Comparison of ENCODE assay signal across 18 cellular contexts in the genomic region with DNA sequence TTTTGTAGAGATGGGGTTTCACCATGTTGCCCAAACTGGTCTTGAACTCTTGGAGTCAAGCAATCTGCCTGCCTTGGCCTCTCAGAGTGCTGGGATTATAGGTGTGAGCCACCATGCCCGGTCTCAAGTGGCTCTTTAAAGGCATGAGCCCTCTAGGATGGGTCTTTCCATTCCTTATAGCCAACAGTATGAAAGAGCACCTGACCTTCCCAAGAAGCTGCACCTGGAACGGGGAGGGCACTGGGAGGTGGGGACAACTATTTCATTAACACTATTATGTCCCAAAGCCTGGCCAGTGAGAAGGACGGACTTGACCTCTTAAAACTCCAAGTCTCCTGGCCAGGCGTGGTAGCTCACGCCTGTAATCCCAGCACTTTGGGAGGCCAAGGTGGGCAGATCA.
A peak's percentile ranks its signal among the peaks of the same experiment; 100 is the strongest.
DNase-seq lines count a peak whose midpoint lies in the region; ATAC-seq and TF ChIP-seq lines count a peak whose summit lies in the region.
"Had no signal": no experiment of that assay in that cellular context is flagged by ENCODE, and none has a peak within 500 bp of the region (broad histone marks: within the 10 kb centered on the region; RNA-seq: fewer than 3 reads in every experiment).

No MANE protein-coding gene starts in this region.

- H3K9me3 ChIP-seq in SJSA1 (replicated peaks) (no peaks in the 10 kb centered on the region), fibroblast of lung (ENCODE audit: control insufficient read depth, insufficient read depth, low read depth, low read length) (no peaks in the 10 kb centered on the region), gastrocnemius medialis (no peaks in the 10 kb centered on the region)

- peak overlapping the region; percentile 97; the same call in 1 of the 2 replicates for H3K27ac ChIP-seq in ACC112 (ENCODE audit: low read depth, low read length)
- H3K27ac ChIP-seq in SJSA1, result peak overlapping the region; percentile 90
- peak overlapping the region; percentile 98 for H3K27ac ChIP-seq in fibroblast of lung (ENCODE audit: insufficient read depth, low read length)
- H3K27ac ChIP-seq in gastrocnemius medialis, result peak overlapping the region in 3 of 4 donors; percentile 80 to 81 (median 81)
- H3K27ac ChIP-seq: SK-N-MC had no signal

- H3K4me3 ChIP-seq in ACC112 (ENCODE audit: low read depth, low read length) (no peak overlapping the region), SJSA1 (no peak overlapping the region), fibroblast of lung (replicated peaks in 1 of 4; ENCODE audit: control extremely low read depth in 1 of 4, insufficient read depth in 1 of 4, low read depth in 3 of 4, low read length in 4 of 4) (no peak overlapping the region), gastrocnemius medialis (no peak overlapping the region)
- H3K4me3 ChIP-seq: GM23338, SK-N-MC had no signal

- no peaks in the 10 kb centered on the region for H3K79me2 ChIP-seq in ACC112 (ENCODE audit: control insufficient read depth, insufficient read depth, low read length, unreplicated experiment)
- no peaks in the 10 kb centered on the region for H3K79me2 ChIP-seq in fibroblast of lung (ENCODE audit: control insufficient read depth, insufficient read depth, low read length)

- no peak for TF ChIP-seq POLR2A in gastrocnemius medialis (IDR thresholded peaks at IDR 0.05)

- H3K4me1 ChIP-seq in ACC112 (ENCODE audit: control insufficient read depth, insufficient read depth, low read length, unreplicated experiment) (peaks cover 45% of the 10 kb centered on the region), SJSA1 (replicated peaks) (peaks cover 56% of the 10 kb centered on the region), fibroblast of lung (ENCODE audit: control insufficient read depth, extremely low read depth, insufficient read depth, low read length) (peaks cover 41% of the 10 kb centered on the region), gastrocnemius medialis (peaks cover 39 to 52% of the 10 kb centered on the region in 2 donors)

- no peaks in the 10 kb centered on the region for H4K20me1 ChIP-seq in fibroblast of lung (ENCODE audit: control insufficient read depth, extremely low read depth, insufficient read depth, low read length)

- no peak for DNase-seq in SJSA1 (ENCODE audit: low read depth in 1 of 2, low spot score in 2 of 2)
- no peak for DNase-seq in fibroblast of lung (ENCODE audit: low read depth in 2 of 2)
- no peak for DNase-seq in gastrocnemius medialis
- DNase-seq in SW 1271 (lab: John Stamatoyannopoulos, UW), result no peak
- no peak for DNase-seq in T1000 (lab: John Stamatoyannopoulos, UW)
- no peak for DNase-seq in activated T-cell treated with anti-CD3 and anti-CD28 coated beads for 4 hours
- DNase-seq: activated CD4-positive, alpha-beta T cell treated with anti-CD3 and anti-CD28 coated beads, Interleukin-2, amount 10 ng/mL, durations not matched to agents 7 days and 5 days; activated CD8-positive, alpha-beta memory T cell treated with anti-CD3 and anti-CD28 coated beads, Interleukin-2, amount 50 U/mL, for 4 hours; activated gamma-delta T cell; CD8-positive, alpha-beta memory T cell; NCI-H1436; NCI-H2171; OCI-M1; stimulated activated CD4-positive, alpha-beta T cell treated with anti-CD3 and anti-CD28 coated beads, Interleukin-4, amount 100 ng/mL, for 4 hours had no signal

- H3K9ac ChIP-seq in fibroblast of lung (ENCODE audit: insufficient read depth, low read length), result no peak overlapping the region

- no peaks in the 10 kb centered on the region for H3K36me3 ChIP-seq in ACC112 (ENCODE audit: insufficient read depth, low read length)
- H3K36me3 ChIP-seq in SJSA1, result no peaks in the 10 kb centered on the region
- no peaks in the 10 kb centered on the region for H3K36me3 ChIP-seq in fibroblast of lung (ENCODE audit: control insufficient read depth, insufficient read depth, low read length)
- H3K36me3 ChIP-seq in gastrocnemius medialis, result no peaks in the 10 kb centered on the region

- no peak overlapping the region for H2AFZ ChIP-seq in ACC112 (ENCODE audit: low read length, unreplicated experiment)
- H2AFZ ChIP-seq in fibroblast of lung (ENCODE audit: low read length), result no peak overlapping the region
- H2AFZ ChIP-seq: GM23338 had no signal

- H3K27me3 ChIP-seq in ACC112 (ENCODE audit: insufficient read depth, low read length) (no peaks in the 10 kb centered on the region), SJSA1 (replicated peaks) (no peaks in the 10 kb centered on the region), fibroblast of lung (ENCODE audit: control insufficient read depth, insufficient read depth, low read length) (no peaks in the 10 kb centered on the region), gastrocnemius medialis (no peaks in the 10 kb centered on the region)

- TF ChIP-seq CTCF in fibroblast of lung (conservative IDR thresholded peaks at IDR 0.05 in 1 of 2, IDR thresholded peaks at IDR 0.05 in 1 of 2; ENCODE audit: low read depth in 1 of 2, low read length in 2 of 2) (no peak), gastrocnemius medialis (IDR thresholded peaks at IDR 0.05 in 4 of 5, conservative IDR thresholded peaks at IDR 0.05 in 1 of 5) (no peak)

- intact Hi-C loops in gastrocnemius medialis (cut with DNase I; ENCODE audit: low total_unique reads), result no loop called here

- in situ Hi-C loops in gastrocnemius medialis (cut with MboI; ENCODE audit: low sequenced_read_pairs in 4 of 4), result no loop called here

- ATAC-seq in gastrocnemius medialis (no peak), GM19452 (IDR thresholded peaks at IDR 0.05; ENCODE audit: unreplicated experiment) (no peak)
- ATAC-seq: GM23338 had no signal

- H3K4me2 ChIP-seq in fibroblast of lung (ENCODE audit: extremely low read depth, insufficient read depth, low read length), result no peak overlapping the region
- H3K4me2 ChIP-seq: GM23338 had no signal
